Comparison of ENCODE assay signal across 8 cellular contexts in genomic region chr10:25758041-25758457, GRCh38.
DNase-seq lines count a peak whose midpoint lies in the region; ATAC-seq and TF ChIP-seq lines count a peak whose summit lies in the region.

No MANE protein-coding gene starts in this region.

- no TSS peak for BruUV-seq in Caco-2 (replicated peaks; lab: Mats Ljungman, UMichigan)

- ATAC-seq in GM18517 (IDR thresholded peaks at IDR 0.05; ENCODE audit: unreplicated experiment) = no peak

- CTCF ChIA-PET in Caco-2 (lab: Charles Lee) = interaction anchor here (0.6 to 1.3 kb wide), 2 partner anchors 43 to 117 kb away, joined by 4 read pairs; no protein-coding TSS in a partner anchor

- POLR2A ChIA-PET in Caco-2 (lab: Charles Lee) = no interaction called here

- no peaks in the 10 kb centered on the region for H3K36me3 Mint-ChIP-seq in Caco-2 (ENCODE audit: insufficient read depth, unreplicated experiment)
- H3K36me3 Mint-ChIP-seq in progenitor cell of endocrine pancreas (ENCODE audit: insufficient read depth) = no peaks in the 10 kb centered on the region

- H3K4me1 ChIP-seq in Caco-2 = no peaks in the 10 kb centered on the region

- peak; percentile 65 to 72 for TF ChIP-seq CTCF in Caco-2 (IDR thresholded peaks at IDR 0.05; ENCODE audit: insufficient read depth in 1 of 2, low read depth in 1 of 2, low read length in 1 of 2, severe bottlenecking in 1 of 2, unreplicated experiment in 1 of 2)
- TF ChIP-seq CTCF in choroid plexus epithelial cell (conservative IDR thresholded peaks at IDR 0.05; ENCODE audit: low read depth, low read length) = peak; percentile 54
- TF ChIP-seq CTCF in progenitor cell of endocrine pancreas (IDR thresholded peaks at IDR 0.05; ENCODE audit: unreplicated experiment) = peak; percentile 84

- no peaks in the 10 kb centered on the region for H3K27me3 ChIP-seq in Caco-2 (replicated peaks; ENCODE audit: control insufficient read depth, insufficient read depth, low read length)
- H3K27me3 ChIP-seq in H7 (ENCODE audit: control insufficient read depth, insufficient read depth, low read length) = no peaks in the 10 kb centered on the region

- DNase-seq in Caco-2 = peak; percentile 42 to 52
- DNase-seq in H7 = peak; percentile 50
- DNase-seq in NCI-H460 (ENCODE audit: extremely low read depth, low read depth) = peak; percentile 17
- peak; percentile 48 for DNase-seq in choroid plexus epithelial cell (ENCODE audit: low read depth)
- no peak for DNase-seq in progenitor cell of endocrine pancreas (ENCODE audit: low spot score, unreplicated experiment)
- no peak for DNase-seq in glomerular visceral epithelial cell (ENCODE audit: extremely low spot score)
- DNase-seq in activated gamma-delta T cell (lab: John Stamatoyannopoulos, UW) = no peak

- H3K27me3 Mint-ChIP-seq in Caco-2 (ENCODE audit: insufficient read depth, unreplicated experiment) (peaks cover 2% of the 10 kb centered on the region), progenitor cell of endocrine pancreas (no peaks in the 10 kb centered on the region)

- no peak overlapping the region for H3K4me3 ChIP-seq in Caco-2 (ENCODE audit: low read depth, low read length)
- no peak overlapping the region for H3K4me3 ChIP-seq in H7 (ENCODE audit: insufficient read depth, low read depth, low read length)
- no peak overlapping the region for H3K4me3 ChIP-seq in choroid plexus epithelial cell (ENCODE audit: low read depth, low read length)

- intact Hi-C loops in Caco-2 (cut with micrococcal nuclease; ENCODE audit: unreplicated experiment) = loop anchor here (1.0 kb wide), 2 partner anchors 511 to 799 kb away; no protein-coding TSS in a partner anchor

- H3K9me3 ChIP-seq in Caco-2 = no peaks in the 10 kb centered on the region; the same call in 1 of the 2 replicates

- H3K9me3 Mint-ChIP-seq in Caco-2 (ENCODE audit: unreplicated experiment) (no peaks in the 10 kb centered on the region), progenitor cell of endocrine pancreas (ENCODE audit: low read depth) (peaks cover 9% of the 10 kb centered on the region)

- H3K4me3 Mint-ChIP-seq in Caco-2 (ENCODE audit: unreplicated experiment) (no peak overlapping the region), progenitor cell of endocrine pancreas (ENCODE audit: low read depth) (no peak overlapping the region)

- H3K4me1 Mint-ChIP-seq in Caco-2 (ENCODE audit: low read depth, unreplicated experiment) (no peaks in the 10 kb centered on the region), progenitor cell of endocrine pancreas (ENCODE audit: low read depth) (peaks cover 12% of the 10 kb centered on the region)

- H3K36me3 ChIP-seq in Caco-2 (ENCODE audit: control insufficient read depth, insufficient read depth, low read length) (no peaks in the 10 kb centered on the region), H7 (replicated peaks; ENCODE audit: control insufficient read depth, insufficient read depth, low read length) (no peaks in the 10 kb centered on the region)

- H3K27ac Mint-ChIP-seq in Caco-2 (ENCODE audit: unreplicated experiment) (no peak overlapping the region), progenitor cell of endocrine pancreas (peak overlapping the region; percentile 96)

Comparison
In these comparisons a context has a peak if more than half of its experiments do, and no peak if none do; other contexts are left out.
1. DNase-seq: peak in Caco-2 (2 of 2), H7 (single experiment), NCI-H460 (single experiment) and choroid plexus epithelial cell (single experiment); none in progenitor cell of endocrine pancreas (single experiment), glomerular visceral epithelial cell (single experiment) and activated gamma-delta T cell (single experiment).
2. Peak in every context shown above with its lines, with median percentiles within 50 percentile points of each other: CTCF ChIP-seq.